Comparison of ENCODE assay signal across 1 cellular context in the genomic region with DNA sequence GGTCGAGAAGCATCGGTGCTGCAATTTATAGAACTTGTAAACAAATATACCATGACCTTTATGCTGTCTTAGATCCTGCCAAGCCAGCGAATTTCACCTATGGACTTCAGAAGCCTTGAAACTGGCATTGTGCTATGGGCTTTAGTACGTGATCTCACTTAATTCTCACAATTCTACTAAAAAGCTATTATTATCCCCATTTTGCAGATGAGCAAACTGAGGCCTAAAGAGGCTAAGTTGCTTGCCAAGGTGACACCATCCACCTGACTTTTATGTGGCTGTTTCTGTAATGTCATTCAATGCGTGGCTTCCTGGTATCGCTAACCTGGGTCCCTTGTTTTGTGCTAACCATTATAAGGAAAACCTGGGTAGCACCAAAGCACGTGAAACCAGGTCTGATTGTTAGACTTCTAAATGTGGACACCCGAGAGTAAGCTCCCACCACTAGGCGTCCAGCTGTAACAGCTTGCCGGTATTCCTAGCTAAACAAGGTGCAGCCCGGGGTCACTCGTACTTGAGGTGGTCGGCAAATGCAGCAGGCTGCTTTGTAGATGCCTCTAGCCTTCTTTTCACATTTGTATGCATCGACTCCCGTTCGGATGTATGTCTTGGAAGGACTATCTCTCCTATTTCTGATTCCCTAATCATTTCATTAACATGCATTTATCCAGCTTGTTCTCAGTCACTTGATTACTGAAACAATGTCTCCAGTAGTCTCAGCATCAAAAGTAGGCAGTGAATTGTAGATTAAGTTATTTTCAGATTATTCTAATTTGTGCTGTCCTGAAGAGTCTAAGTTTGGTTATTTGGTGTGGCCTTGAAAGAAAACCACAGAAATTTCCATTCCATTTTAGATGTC.
A peak's percentile ranks its signal among the peaks of the same experiment; 100 is the strongest.
TF ChIP-seq lines count a peak whose summit lies in the region.

No MANE protein-coding gene starts in this region.

TF ChIP-seq in K562, 482 proteins besides CTCF, POLR2A, EP300 and RAD21 (continued from another document):
- TF ChIP-seq ZSCAN29 (IDR thresholded peaks at IDR 0.05) = no peak
- no peak for TF ChIP-seq YY1 (IDR thresholded peaks at IDR 0.05; ENCODE audit: borderline replicate concordance in 1 of 3, control insufficient read depth in 1 of 3, extremely low read depth in 1 of 3, insufficient read depth in 3 of 3, insufficient read length in 1 of 3, insufficient replicate concordance in 2 of 3, low read depth in 1 of 3, low read length in 2 of 3)
- TF ChIP-seq, protein P1, sequence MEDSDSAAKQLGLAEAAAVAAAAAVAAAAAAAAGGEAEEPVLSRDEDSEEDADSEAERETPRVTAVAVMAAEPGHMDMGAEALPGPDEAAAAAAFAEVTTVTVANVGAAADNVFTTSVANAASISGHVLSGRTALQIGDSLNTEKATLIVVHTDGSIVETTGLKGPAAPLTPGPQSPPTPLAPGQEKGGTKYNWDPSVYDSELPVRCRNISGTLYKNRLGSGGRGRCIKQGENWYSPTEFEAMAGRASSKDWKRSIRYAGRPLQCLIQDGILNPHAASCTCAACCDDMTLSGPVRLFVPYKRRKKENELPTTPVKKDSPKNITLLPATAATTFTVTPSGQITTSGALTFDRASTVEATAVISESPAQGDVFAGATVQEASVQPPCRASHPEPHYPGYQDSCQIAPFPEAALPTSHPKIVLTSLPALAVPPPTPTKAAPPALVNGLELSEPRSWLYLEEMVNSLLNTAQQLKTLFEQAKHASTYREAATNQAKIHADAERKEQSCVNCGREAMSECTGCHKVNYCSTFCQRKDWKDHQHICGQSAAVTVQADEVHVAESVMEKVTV (CRISPR knock-in tag; IDR thresholded peaks at IDR 0.05) = no peak
- TF ChIP-seq ZNF785 (CRISPR knock-in tag; IDR thresholded peaks at IDR 0.05) = no peak
- TF ChIP-seq STAT5A (IDR thresholded peaks at IDR 0.05; ENCODE audit: borderline replicate concordance, low read length) = 0 out of 2 replicates have a peak, but pooled peaks have one; percentile 11
- no peak for TF ChIP-seq ZBTB17 (CRISPR knock-in tag; IDR thresholded peaks at IDR 0.05)
- TF ChIP-seq ZNF57 (CRISPR knock-in tag; IDR thresholded peaks at IDR 0.05) = no peak
- no peak; the same call in 1 of the 2 replicates for TF ChIP-seq ZNF232 (CRISPR knock-in tag; IDR thresholded peaks at IDR 0.05)
- TF ChIP-seq, protein P2, sequence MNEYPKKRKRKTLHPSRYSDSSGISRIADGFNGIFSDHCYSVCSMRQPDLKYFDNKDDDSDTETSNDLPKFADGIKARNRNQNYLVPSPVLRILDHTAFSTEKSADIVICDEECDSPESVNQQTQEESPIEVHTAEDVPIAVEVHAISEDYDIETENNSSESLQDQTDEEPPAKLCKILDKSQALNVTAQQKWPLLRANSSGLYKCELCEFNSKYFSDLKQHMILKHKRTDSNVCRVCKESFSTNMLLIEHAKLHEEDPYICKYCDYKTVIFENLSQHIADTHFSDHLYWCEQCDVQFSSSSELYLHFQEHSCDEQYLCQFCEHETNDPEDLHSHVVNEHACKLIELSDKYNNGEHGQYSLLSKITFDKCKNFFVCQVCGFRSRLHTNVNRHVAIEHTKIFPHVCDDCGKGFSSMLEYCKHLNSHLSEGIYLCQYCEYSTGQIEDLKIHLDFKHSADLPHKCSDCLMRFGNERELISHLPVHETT (CRISPR knock-in tag; conservative IDR thresholded peaks at IDR 0.05 in 1 of 2, IDR thresholded peaks at IDR 0.05 in 1 of 2) = no peak
- TF ChIP-seq, protein P3, sequence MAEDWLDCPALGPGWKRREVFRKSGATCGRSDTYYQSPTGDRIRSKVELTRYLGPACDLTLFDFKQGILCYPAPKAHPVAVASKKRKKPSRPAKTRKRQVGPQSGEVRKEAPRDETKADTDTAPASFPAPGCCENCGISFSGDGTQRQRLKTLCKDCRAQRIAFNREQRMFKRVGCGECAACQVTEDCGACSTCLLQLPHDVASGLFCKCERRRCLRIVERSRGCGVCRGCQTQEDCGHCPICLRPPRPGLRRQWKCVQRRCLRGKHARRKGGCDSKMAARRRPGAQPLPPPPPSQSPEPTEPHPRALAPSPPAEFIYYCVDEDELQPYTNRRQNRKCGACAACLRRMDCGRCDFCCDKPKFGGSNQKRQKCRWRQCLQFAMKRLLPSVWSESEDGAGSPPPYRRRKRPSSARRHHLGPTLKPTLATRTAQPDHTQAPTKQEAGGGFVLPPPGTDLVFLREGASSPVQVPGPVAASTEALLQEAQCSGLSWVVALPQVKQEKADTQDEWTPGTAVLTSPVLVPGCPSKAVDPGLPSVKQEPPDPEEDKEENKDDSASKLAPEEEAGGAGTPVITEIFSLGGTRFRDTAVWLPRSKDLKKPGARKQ (CRISPR knock-in tag; IDR thresholded peaks at IDR 0.05) = no peak
- TF ChIP-seq, protein P4, sequence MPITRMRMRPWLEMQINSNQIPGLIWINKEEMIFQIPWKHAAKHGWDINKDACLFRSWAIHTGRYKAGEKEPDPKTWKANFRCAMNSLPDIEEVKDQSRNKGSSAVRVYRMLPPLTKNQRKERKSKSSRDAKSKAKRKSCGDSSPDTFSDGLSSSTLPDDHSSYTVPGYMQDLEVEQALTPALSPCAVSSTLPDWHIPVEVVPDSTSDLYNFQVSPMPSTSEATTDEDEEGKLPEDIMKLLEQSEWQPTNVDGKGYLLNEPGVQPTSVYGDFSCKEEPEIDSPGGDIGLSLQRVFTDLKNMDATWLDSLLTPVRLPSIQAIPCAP (CRISPR knock-in tag; IDR thresholded peaks at IDR 0.05; ENCODE audit: borderline replicate concordance) = no peak
TF ChIP-seq in K562: peak in this region for 44.
